In genomic region chr5:65133473-65134110, GRCh38 we compare ENCODE assay signal across 26 cellular contexts.
DNase-seq lines count a peak whose midpoint lies in the region; ATAC-seq, FAIRE-seq and TF ChIP-seq lines count a peak whose summit lies in the region.
"Had no signal": no experiment of that assay in that cellular context is flagged by ENCODE, and none has a peak within 500 bp of the region (broad histone marks: within the 10 kb centered on the region; RNA-seq: fewer than 3 reads in every experiment).

No MANE protein-coding gene starts in this region.

- 42% methylated on average over 2 of the region's 2 CpGs for WGBS in right lobe of liver (ENCODE audit: insufficient coverage, low coverage, low lambda C conversion rate, missing lambda C conversion rate)
- WGBS in HepG2 (ENCODE audit: low lambda C conversion rate) = 0% methylated on average over 2 of the region's 2 CpGs

- H3K79me2 ChIP-seq in HepG2 (ENCODE audit: insufficient read depth, low read length) = no peaks in the 10 kb centered on the region

- no peak for FAIRE-seq in HepG2 (lab: Jason Lieb, UNC)
- FAIRE-seq: A549, bronchial epithelial cell, endothelial cell of umbilical vein, H54, islet of Langerhans had no signal

- no peak for TF ChIP-seq EP300 in HepG2 (IDR thresholded peaks at IDR 0.05; ENCODE audit: low read depth in 2 of 2, low read length in 2 of 2)
- no peak for TF ChIP-seq EP300 in HepG2 (CRISPR knock-in tag; IDR thresholded peaks at IDR 0.05; ENCODE audit: borderline replicate concordance)

- H3K4me2 ChIP-seq in HepG2 (ENCODE audit: low read depth, low read length) = no peak overlapping the region
- H3K4me2 ChIP-seq: A549 had no signal

- no TSS peak for BruUV-seq in HepG2 (replicated peaks; lab: Mats Ljungman, UMichigan)

- H3K9ac ChIP-seq in HepG2 (ENCODE audit: insufficient read depth, low read depth, low read length) = no peak overlapping the region

- no peaks in the 10 kb centered on the region for H3K4me1 ChIP-seq in right lobe of liver
- no peaks in the 10 kb centered on the region for H3K4me1 ChIP-seq in HepG2 (ENCODE audit: insufficient read depth, low read length)
- H3K4me1 ChIP-seq: upper lobe of right lung had no signal

- intact Hi-C loops in right lobe of liver (cut with DNase I) = no loop called here
- intact Hi-C loops in HepG2 (cut with micrococcal nuclease; ENCODE audit: unreplicated experiment) = no loop called here

- POLR2A ChIA-PET in HepG2 (lab: Yijun Ruan, JAX) = no interaction called here

- H3K27ac ChIP-seq in right lobe of liver = no peak overlapping the region
- H3K27ac ChIP-seq in HepG2 (ENCODE audit: extremely low read length, insufficient read depth, low read length) = no peak overlapping the region
- H3K27ac ChIP-seq in coronary artery = peak overlapping the region; percentile 31 to 85
- H3K27ac ChIP-seq: A549, RWPE1, upper lobe of right lung had no signal

- TF ChIP-seq CTCF in right lobe of liver (IDR thresholded peaks at IDR 0.05) (no peak), HepG2 (CRISPR knock-in tag; IDR thresholded peaks at IDR 0.05) (no peak), coronary artery (IDR thresholded peaks at IDR 0.05) (no peak)

- no peaks in the 10 kb centered on the region for H4K20me1 ChIP-seq in HepG2 (ENCODE audit: insufficient read depth, low read length)

- H2AFZ ChIP-seq in HepG2 (ENCODE audit: low read length) = no peak overlapping the region

- no peaks in the 10 kb centered on the region for H3K36me3 ChIP-seq in right lobe of liver
- H3K36me3 ChIP-seq in HepG2 (replicated peaks in 1 of 2; ENCODE audit: control insufficient read depth in 1 of 2, insufficient read depth in 2 of 2, low read length in 2 of 2) = no peaks in the 10 kb centered on the region
- H3K36me3 ChIP-seq in H7 (replicated peaks; ENCODE audit: control insufficient read depth, insufficient read depth, low read length) = no peaks in the 10 kb centered on the region
- H3K36me3 ChIP-seq: MG63, upper lobe of right lung had no signal

- H3K9me3 ChIP-seq in right lobe of liver = no peaks in the 10 kb centered on the region
- no peaks in the 10 kb centered on the region for H3K9me3 ChIP-seq in HepG2 (ENCODE audit: low read length)
- H3K9me3 ChIP-seq: A549, upper lobe of right lung had no signal

- in situ Hi-C loops in HepG2 (cut with HindIII; ENCODE audit: extremely low pct_ligation_motif_present, low pct_unique_long_range_greater_than_20kb) = no loop called here

- CTCF ChIA-PET in HepG2 (lab: Yijun Ruan, JAX; ENCODE audit: low intra/inter-chr PET ratio, low total read pairs) = no interaction called here

- ATAC-seq in right lobe of liver (peak in 3 of 4 donors; percentile 63 to 73 (median 67)), HepG2 (no peak), HG03520 (IDR thresholded peaks at IDR 0.05; ENCODE audit: unreplicated experiment) (no peak), GM21529 (IDR thresholded peaks at IDR 0.05; ENCODE audit: unreplicated experiment) (no peak), HG03039 (IDR thresholded peaks at IDR 0.05; ENCODE audit: unreplicated experiment) (no peak)
- ATAC-seq: A549; stimulated activated naive CD8-positive, alpha-beta T cell treated with anti-CD3 and anti-CD28 coated beads, Interleukin-15, amount 100 ng/mL, for 72 hours had no signal

- H3K27me3 ChIP-seq in right lobe of liver (no peaks in the 10 kb centered on the region), HepG2 (ENCODE audit: control insufficient read depth in 1 of 2, insufficient read depth in 2 of 2, low read length in 2 of 2) (peaks cover 0 to 3% of the 10 kb centered on the region in 2 experiments; a peak in 1 of 5 replicates), H7 (ENCODE audit: control insufficient read depth, insufficient read depth, low read length) (no peaks in the 10 kb centered on the region)
- H3K27me3 ChIP-seq: MG63, upper lobe of right lung had no signal

- TF ChIP-seq POLR2A in right lobe of liver (IDR thresholded peaks at IDR 0.05) = no peak
- no peak for TF ChIP-seq POLR2A in HepG2 (IDR thresholded peaks at IDR 0.05; ENCODE audit: insufficient read depth in 1 of 2, low read depth in 2 of 2, low read length in 2 of 2)

- H3K4me3 ChIP-seq in right lobe of liver = no peak overlapping the region
- H3K4me3 ChIP-seq in HepG2 (replicated peaks in 1 of 3; ENCODE audit: insufficient read depth in 1 of 3, low read depth in 2 of 3, low read length in 3 of 3) = no peak overlapping the region
- no peak overlapping the region for H3K4me3 ChIP-seq in coronary artery
- H3K4me3 ChIP-seq in H7 (ENCODE audit: insufficient read depth, low read depth, low read length) = no peak overlapping the region
- H3K4me3 ChIP-seq: A549, lung, MG63, upper lobe of right lung had no signal

- TF ChIP-seq RAD21 in HepG2 (CRISPR knock-in tag; IDR thresholded peaks at IDR 0.05) = no peak

- DNase-seq in right lobe of liver = peak in 2 of 3 donors; percentile 26 to 61
- no peak for DNase-seq in HepG2 (ENCODE audit: low spot score)
- DNase-seq in coronary artery (ENCODE audit: low spot score) = no peak
- peak; percentile 86 for DNase-seq in myocyte (ENCODE audit: low read depth)
- no peak for DNase-seq in H7
- DNase-seq: activated CD4-positive, alpha-beta memory T cell treated with anti-CD3 and anti-CD28 coated beads for 36 hours; activated CD4-positive, CD25-positive, alpha-beta regulatory T cell; activated gamma-delta T cell treated with Interleukin-2 at 50 U/mL for 16 hours; Calu3; MG63; naive B cell; NCI-H1694 treated with DMSO at 0.1 percent for 48 hours; NCI-H2171 treated with DMSO at 0.1 percent for 48 hours; NCI-H526 treated with DMSO at 0.1 percent for 48 hours; stimulated activated naive CD8-positive, alpha-beta T cell treated with anti-CD3 and anti-CD28 coated beads, Interleukin-15, amount 100 ng/mL, for 72 hours; upper lobe of right lung had no signal

TF ChIP-seq in HepG2, 621 proteins besides CTCF, POLR2A, EP300 and RAD21 (continues in another document):
- TF ChIP-seq ADNP (CRISPR knock-in tag; IDR thresholded peaks at IDR 0.05) (no peak), HDAC6 (IDR thresholded peaks at IDR 0.05; ENCODE audit: low read depth, low read length) (no peak), NFAT5 (CRISPR knock-in tag; IDR thresholded peaks at IDR 0.05) (no peak), NRL (CRISPR knock-in tag; IDR thresholded peaks at IDR 0.05; ENCODE audit: borderline replicate concordance) (no peak), TARDBP (CRISPR knock-in tag; IDR thresholded peaks at IDR 0.05) (no peak), TFDP2 (CRISPR knock-in tag; IDR thresholded peaks at IDR 0.05) (no peak)
- TF ChIP-seq, protein P1, sequence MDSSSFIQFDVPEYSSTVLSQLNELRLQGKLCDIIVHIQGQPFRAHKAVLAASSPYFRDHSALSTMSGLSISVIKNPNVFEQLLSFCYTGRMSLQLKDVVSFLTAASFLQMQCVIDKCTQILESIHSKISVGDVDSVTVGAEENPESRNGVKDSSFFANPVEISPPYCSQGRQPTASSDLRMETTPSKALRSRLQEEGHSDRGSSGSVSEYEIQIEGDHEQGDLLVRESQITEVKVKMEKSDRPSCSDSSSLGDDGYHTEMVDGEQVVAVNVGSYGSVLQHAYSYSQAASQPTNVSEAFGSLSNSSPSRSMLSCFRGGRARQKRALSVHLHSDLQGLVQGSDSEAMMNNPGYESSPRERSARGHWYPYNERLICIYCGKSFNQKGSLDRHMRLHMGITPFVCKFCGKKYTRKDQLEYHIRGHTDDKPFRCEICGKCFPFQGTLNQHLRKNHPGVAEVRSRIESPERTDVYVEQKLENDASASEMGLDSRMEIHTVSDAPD (CRISPR knock-in tag; IDR thresholded peaks at IDR 0.05) = no peak

Comparison
In these comparisons a context has a peak if more than half of its experiments do, and no peak if none do; other contexts are left out.
1. ATAC-seq: peak in right lobe of liver (3 of 4); none in HepG2 (single experiment), HG03520 (single experiment), GM21529 (single experiment) and HG03039 (single experiment).
2. DNase-seq: peak in right lobe of liver (2 of 3) and myocyte (single experiment); none in HepG2 (single experiment), coronary artery (single experiment) and H7 (single experiment).
3. H3K27ac ChIP-seq: peak in coronary artery (2 of 2); none in right lobe of liver (0 of 3) and HepG2 (single experiment).